In the genomic region with DNA sequence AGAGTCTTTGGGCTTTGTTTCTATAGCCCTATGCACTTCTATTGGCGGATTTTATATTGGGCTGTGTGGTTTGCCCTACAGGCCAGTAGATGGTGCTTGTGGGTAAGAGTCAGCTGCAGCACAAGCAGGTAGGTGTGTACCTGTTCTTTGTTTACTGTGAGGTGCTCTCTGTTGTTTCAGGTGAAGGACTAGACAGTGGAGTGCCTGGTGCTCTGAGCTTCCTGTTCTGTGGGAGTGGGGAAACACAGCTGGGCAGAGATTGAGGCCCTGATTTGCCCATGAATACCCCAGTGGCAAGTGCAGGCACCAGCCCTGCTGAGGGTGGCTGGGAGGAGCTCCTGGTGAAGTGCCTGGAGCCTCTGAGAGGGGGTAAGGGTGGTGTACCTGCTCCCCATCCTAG, we compare ENCODE assay signal across 1 cellular context.
TF ChIP-seq lines count a peak whose summit lies in the region.

No MANE protein-coding gene starts in this region.

TF ChIP-seq in HepG2, 621 proteins besides CTCF, POLR2A, EP300 and RAD21:
- TF ChIP-seq FOXK1 (CRISPR knock-in tag; IDR thresholded peaks at IDR 0.05; ENCODE audit: borderline replicate concordance, low read depth) = 0 out of 2 replicates have a peak, but pooled peaks have one; percentile 26
- peak; percentile 93 for TF ChIP-seq ZEB1 (IDR thresholded peaks at IDR 0.05; ENCODE audit: insufficient replicate concordance, low read depth)
- TF ChIP-seq, protein P1, sequence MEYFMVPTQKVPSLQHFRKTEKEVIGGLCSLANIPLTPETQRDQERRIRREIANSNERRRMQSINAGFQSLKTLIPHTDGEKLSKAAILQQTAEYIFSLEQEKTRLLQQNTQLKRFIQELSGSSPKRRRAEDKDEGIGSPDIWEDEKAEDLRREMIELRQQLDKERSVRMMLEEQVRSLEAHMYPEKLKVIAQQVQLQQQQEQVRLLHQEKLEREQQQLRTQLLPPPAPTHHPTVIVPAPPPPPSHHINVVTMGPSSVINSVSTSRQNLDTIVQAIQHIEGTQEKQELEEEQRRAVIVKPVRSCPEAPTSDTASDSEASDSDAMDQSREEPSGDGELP (IDR thresholded peaks at IDR 0.05; ENCODE audit: borderline replicate concordance, low read depth) = peak; percentile 53; the same call in 1 of the 2 replicates
- TF ChIP-seq FOXA3 (CRISPR knock-in tag; IDR thresholded peaks at IDR 0.05) = 0 out of 2 replicates have a peak, but pooled peaks have one; percentile 43
- TF ChIP-seq FOXP1 (IDR thresholded peaks at IDR 0.05) = no peak
- 0 out of 2 replicates have a peak, but pooled peaks have one; percentile 19 for TF ChIP-seq FOXP1 (CRISPR knock-in tag; IDR thresholded peaks at IDR 0.05)
- no peak for TF ChIP-seq KDM2A (CRISPR knock-in tag; IDR thresholded peaks at IDR 0.05; ENCODE audit: borderline replicate concordance, low read depth)
- TF ChIP-seq SMARCE1 (IDR thresholded peaks at IDR 0.05; ENCODE audit: borderline replicate concordance) = no peak
- peak; percentile 74 for TF ChIP-seq SMC3 (IDR thresholded peaks at IDR 0.05; ENCODE audit: low read length)
- no peak for TF ChIP-seq FOXA1 (IDR thresholded peaks at IDR 0.05)
- peak; percentile 67 for TF ChIP-seq FOXA1 (CRISPR knock-in tag; IDR thresholded peaks at IDR 0.05)
- no peak for TF ChIP-seq CC2D1A (CRISPR knock-in tag; IDR thresholded peaks at IDR 0.05)
- no peak for TF ChIP-seq ELF3 (CRISPR knock-in tag; IDR thresholded peaks at IDR 0.05)
- TF ChIP-seq STAG1 (CRISPR knock-in tag; IDR thresholded peaks at IDR 0.05) = peak; percentile 79
TF ChIP-seq in HepG2: peak in this region for 8.
